Comparison of ENCODE assay signal across 8 cellular contexts in genomic region chr5:149922950-149923349, GRCh38. TPM values are rescaled to one million over a fixed set of nuclear protein-coding genes. Genes with fewer than 3 reads are reported as not detected.
"Had no signal": no experiment of that assay in that cellular context is flagged by ENCODE, and none has a peak within 500 bp of the region (broad histone marks: within the 10 kb centered on the region; RNA-seq: fewer than 3 reads in every experiment).

No MANE protein-coding gene starts in this region.

- DNase-seq: GM23248, GOT3, H7, IMR-90 had no signal

- H3K9ac ChIP-seq: GM23248 had no signal

- H3K36me3 ChIP-seq: HAP-1 had no signal

- H3K27ac ChIP-seq: GM23248 had no signal

- H2AFZ ChIP-seq: GM23248 had no signal

- ATAC-seq: HCT116 had no signal

- H3K9me3 ChIP-seq: HAP-1 had no signal

- H3K4me1 ChIP-seq: HAP-1 had no signal

- H3K4me3 ChIP-seq: GM23248, HAP-1, K562 had no signal

RNA-seq across cellular contexts. Expression of gene PDE6A, which starts 21.6 kb away (rescaled TPM):
- total RNA-seq: GM23248, H7, HT-29, IMR-90 had no signal
- polyA plus RNA-seq: GM23248, IMR-90 had no signal
